ENCODE assay signal across 8 cellular contexts in genomic region chr17:62703776-62704380, GRCh38.
DNase-seq lines count a peak whose midpoint lies in the region; ATAC-seq and TF ChIP-seq lines count a peak whose summit lies in the region.

No MANE protein-coding gene starts in this region.

- TF ChIP-seq CTCF in fibroblast of mammary gland (conservative IDR thresholded peaks at IDR 0.05; ENCODE audit: control insufficient read depth, insufficient read depth, low read depth, low read length), result peak; percentile 49

- H3K27me3 Mint-ChIP-seq in activated T-cell treated with anti-CD3 and anti-CD28 coated beads, Interleukin-2, amount 50 U/mL, for 4 hours (ENCODE audit: low read depth), result peaks cover 7% of the 10 kb centered on the region
- H3K27me3 Mint-ChIP-seq in naive thymus-derived CD8-positive, alpha-beta T cell, result peaks cover 0 to 7% (median 1%) of the 10 kb centered on the region in 5 donors
- H3K27me3 Mint-ChIP-seq in stimulated activated naive B cell treated with anti-CD40 and anti-IgM and Interleukin-4, amounts not matched to agents 10 μg/mL and 1 μg/mL and 100 μg/mL, for 72 hours, result peaks cover 21 to 22% of the 10 kb centered on the region in 2 donors

- no peaks in the 10 kb centered on the region for H3K36me3 Mint-ChIP-seq in activated T-cell treated with anti-CD3 and anti-CD28 coated beads, Interleukin-2, amount 50 U/mL, for 4 hours (ENCODE audit: insufficient read depth)
- no peaks in the 10 kb centered on the region for H3K36me3 Mint-ChIP-seq in naive thymus-derived CD8-positive, alpha-beta T cell
- H3K36me3 Mint-ChIP-seq in stimulated activated naive B cell treated with anti-CD40 and anti-IgM and Interleukin-4, amounts not matched to agents 10 μg/mL and 1 μg/mL and 100 μg/mL, for 72 hours, result no peaks in the 10 kb centered on the region

- no peaks in the 10 kb centered on the region for H3K9me3 Mint-ChIP-seq in activated T-cell treated with anti-CD3 and anti-CD28 coated beads, Interleukin-2, amount 50 U/mL, for 4 hours
- no peaks in the 10 kb centered on the region for H3K9me3 Mint-ChIP-seq in naive thymus-derived CD8-positive, alpha-beta T cell
- peaks cover 0 to 1% of the 10 kb centered on the region in 2 donors for H3K9me3 Mint-ChIP-seq in stimulated activated naive B cell treated with anti-CD40 and anti-IgM and Interleukin-4, amounts not matched to agents 10 μg/mL and 1 μg/mL and 100 μg/mL, for 72 hours

- H3K4me3 Mint-ChIP-seq in activated T-cell treated with anti-CD3 and anti-CD28 coated beads, Interleukin-2, amount 50 U/mL, for 4 hours, result peak overlapping the region; percentile 59
- peak overlapping the region in 9 of 10 donors; percentile 36 to 78 (median 64) for H3K4me3 Mint-ChIP-seq in naive thymus-derived CD8-positive, alpha-beta T cell
- H3K4me3 Mint-ChIP-seq in stimulated activated naive B cell treated with anti-CD40 and anti-IgM and Interleukin-4, amounts not matched to agents 10 μg/mL and 1 μg/mL and 100 μg/mL, for 72 hours, result peak overlapping the region; percentile 74 to 80

- DNase-seq in OCI-M1 (lab: John Stamatoyannopoulos, UW), result peak; percentile 74
- peak; percentile 68 for DNase-seq in activated T-cell treated with anti-CD3 and anti-CD28 coated beads, Interleukin-2, amount 50 U/mL, for 4 hours
- DNase-seq in fibroblast of mammary gland (ENCODE audit: low read depth), result peak; percentile 51
- DNase-seq in naive thymus-derived CD8-positive, alpha-beta T cell, result peak; percentile 52 to 77 (median 72)
- peak; percentile 64 for DNase-seq in stimulated activated naive B cell treated with anti-CD40 and anti-IgM and Interleukin-4, amounts not matched to agents 10 μg/mL and 1 μg/mL and 100 μg/mL, for 72 hours

- H3K27ac Mint-ChIP-seq in naive thymus-derived CD8-positive, alpha-beta T cell, result peak overlapping the region in 1 of 10 donors; percentile 11
- no peak overlapping the region for H3K27ac Mint-ChIP-seq in stimulated activated naive B cell treated with anti-CD40 and anti-IgM and Interleukin-4, amounts not matched to agents 10 μg/mL and 1 μg/mL and 100 μg/mL, for 72 hours

- H3K4me2 ChIP-seq in BLaER1 treated with 17β-estradiol and CSF1 and Interleukin-3, amounts not matched to agents 10 nM and 100 nM, result peak overlapping the region; percentile 87 to 100 (median 96)

- H3K36me3 ChIP-seq in BLaER1 treated with 17β-estradiol and CSF1 and Interleukin-3, amounts not matched to agents 10 nM and 100 nM, result no peaks in the 10 kb centered on the region

- H3K27ac ChIP-seq in BLaER1 treated with 17β-estradiol and CSF1 and Interleukin-3, amounts not matched to agents 10 nM and 100 nM, result peak overlapping the region; percentile 46 to 89 (median 84); a peak in 21 of 22 replicates

- POLR2A ChIA-PET in naive thymus-derived CD8-positive, alpha-beta T cell (lab: Charles Lee), result no interaction called here

- H3K4me1 Mint-ChIP-seq in activated T-cell treated with anti-CD3 and anti-CD28 coated beads, Interleukin-2, amount 50 U/mL, for 4 hours (ENCODE audit: low read depth), result peaks cover 14% of the 10 kb centered on the region
- peaks cover 0 to 8% (median 4%) of the 10 kb centered on the region in 4 donors for H3K4me1 Mint-ChIP-seq in naive thymus-derived CD8-positive, alpha-beta T cell
- H3K4me1 Mint-ChIP-seq in stimulated activated naive B cell treated with anti-CD40 and anti-IgM and Interleukin-4, amounts not matched to agents 10 μg/mL and 1 μg/mL and 100 μg/mL, for 72 hours, result peaks cover 3 to 5% of the 10 kb centered on the region in 2 donors

- peaks cover 15 to 41% (median 37%) of the 10 kb centered on the region in 10 experiments for H3K4me1 ChIP-seq in BLaER1 treated with 17β-estradiol and CSF1 and Interleukin-3, amounts not matched to agents 10 nM and 100 nM

- H4K20me1 ChIP-seq in BLaER1 treated with 17β-estradiol and CSF1 and Interleukin-3, amounts not matched to agents 10 nM and 100 nM, result 0 out of 22 replicates have a peak, but pooled peaks cover 0 to 5% (median 0%) of the 10 kb centered on the region in 11 experiments

- peak overlapping the region; percentile 80 to 90 (median 83) for H3K9ac ChIP-seq in BLaER1 treated with 17β-estradiol and CSF1 and Interleukin-3, amounts not matched to agents 10 nM and 100 nM

- H3K9me3 ChIP-seq in BLaER1 treated with 17β-estradiol and CSF1 and Interleukin-3, amounts not matched to agents 10 nM and 100 nM (replicated peaks in 1 of 11), result peaks cover 7 to 15% (median 9%) of the 10 kb centered on the region in 11 experiments; a peak in 16 of 22 replicates

- peak overlapping the region; percentile 70 to 83 (median 74) for H3K4me3 ChIP-seq in BLaER1 treated with 17β-estradiol and CSF1 and Interleukin-3, amounts not matched to agents 10 nM and 100 nM
- H3K4me3 ChIP-seq in fibroblast of mammary gland (ENCODE audit: control insufficient read depth, low read depth, low read length), result peak overlapping the region; percentile 62

- H3K27me3 ChIP-seq in BLaER1 treated with 17β-estradiol and CSF1 and Interleukin-3, amounts not matched to agents 10 nM and 100 nM, result peaks cover 0 to 12% (median 0%) of the 10 kb centered on the region in 11 experiments; a peak in 3 of 22 replicates

- ATAC-seq in GM19397 (IDR thresholded peaks at IDR 0.05; ENCODE audit: unreplicated experiment) (peak; percentile 86), HG03565 (IDR thresholded peaks at IDR 0.05; ENCODE audit: unreplicated experiment) (peak; percentile 85)
- peak; percentile 92 for ATAC-seq in activated T-cell treated with anti-CD3 and anti-CD28 coated beads, Interleukin-2, amount 50 U/mL, for 4 hours
- peak; percentile 95 for ATAC-seq in naive thymus-derived CD8-positive, alpha-beta T cell
- peak; percentile 94 to 95 for ATAC-seq in stimulated activated naive B cell treated with anti-CD40 and anti-IgM and Interleukin-4, amounts not matched to agents 10 μg/mL and 1 μg/mL and 100 μg/mL, for 72 hours (replicated peaks)

Comparison
In these comparisons a context has a peak if more than half of its experiments do, and no peak if none do; other contexts are left out.
1. Peak in every context shown above with its lines: DNase-seq, ATAC-seq, H3K4me3 ChIP-seq and H3K27ac ChIP-seq.